In the genomic region with DNA sequence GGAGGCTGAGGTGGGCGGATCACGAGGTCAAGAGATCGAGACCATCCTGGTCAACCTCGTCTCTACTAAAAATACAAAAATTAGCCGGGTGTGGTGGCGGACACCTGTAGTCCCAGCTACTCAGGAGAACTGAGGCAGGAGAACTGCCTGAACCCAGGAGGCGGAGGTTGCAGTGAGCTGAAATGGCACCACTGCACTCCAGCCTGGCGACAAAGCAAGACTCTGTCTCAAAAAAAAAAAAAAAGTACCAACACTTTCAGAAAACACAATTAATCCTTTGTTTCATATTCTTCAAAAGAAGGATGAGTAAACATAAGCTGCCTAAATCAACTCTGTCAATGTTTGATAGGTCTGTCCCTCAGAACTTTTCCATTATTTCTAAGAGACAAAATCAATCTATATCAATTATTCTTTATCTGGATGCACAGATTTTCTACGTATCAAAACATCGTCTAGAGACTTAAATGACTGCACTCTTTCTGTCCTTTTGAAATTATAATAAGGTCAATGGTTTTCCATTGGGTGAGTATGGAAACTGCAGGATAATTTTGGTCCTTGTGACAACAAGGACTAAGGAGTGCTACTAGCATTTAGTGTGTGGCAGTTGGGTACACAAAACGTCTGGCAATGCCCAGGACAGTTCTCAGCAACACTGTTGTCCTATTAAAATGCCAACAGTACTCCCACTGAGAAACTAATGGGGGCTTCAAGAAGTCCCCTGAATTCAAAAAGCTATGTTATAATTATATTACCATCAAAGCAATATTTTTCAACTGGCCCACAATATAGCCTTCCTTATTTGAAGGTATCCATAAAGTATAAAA, we compare ENCODE assay signal across 19 cellular contexts.
"Had no signal": no experiment of that assay in that cellular context is flagged by ENCODE, and none has a peak within 500 bp of the region (broad histone marks: within the 10 kb centered on the region; RNA-seq: fewer than 3 reads in every experiment).

No MANE protein-coding gene starts in this region.

- ATAC-seq: effector memory CD8-positive, alpha-beta T cell; heart left ventricle; left lobe of liver; mucosa of descending colon; naive thymus-derived CD8-positive, alpha-beta T cell; stimulated activated naive B cell treated with anti-CD40 and anti-IgM and Interleukin-4, amounts not matched to agents 10 μg/mL and 1 μg/mL and 100 μg/mL, for 72 hours; stimulated activated naive CD8-positive, alpha-beta T cell treated with anti-CD3 and anti-CD28 coated beads, Interleukin-15, amount 100 ng/mL, for 72 hours had no signal

- H3K27ac ChIP-seq: epithelial cell of prostate, esophagus squamous epithelium, heart left ventricle, neutrophil, right atrium auricular region, sigmoid colon, skin epidermis, thyroid gland had no signal

- FAIRE-seq: urothelium cell line had no signal

- H3K4me1 ChIP-seq: esophagus squamous epithelium, heart left ventricle, right atrium auricular region had no signal

- H3K27me3 ChIP-seq: esophagus squamous epithelium, heart left ventricle, neutrophil, right atrium auricular region, sigmoid colon, thyroid gland had no signal

- H3K9me3 ChIP-seq: esophagus squamous epithelium, heart left ventricle, mucosa of descending colon, neutrophil, right atrium auricular region, sigmoid colon, thyroid gland had no signal

- H3K4me3 ChIP-seq: esophagus squamous epithelium, heart left ventricle, mucosa of descending colon, right atrium auricular region, sigmoid colon, skin epidermis, thyroid gland had no signal

- DNase-seq: effector memory CD8-positive, alpha-beta T cell; esophagus squamous epithelium; foreskin fibroblast; heart left ventricle; mammary epithelial cell; mucosa of descending colon; naive thymus-derived CD8-positive, alpha-beta T cell; sigmoid colon; stimulated activated CD4-positive, alpha-beta T cell treated with anti-CD3 and anti-CD28 coated beads, Interleukin-2, amount 100 ng/mL, for 24 hours; stimulated activated CD4-positive, alpha-beta T cell treated with anti-CD3 and anti-CD28 coated beads, Interleukin-4, amount 100 ng/mL, for 4 hours; stimulated activated naive B cell treated with anti-CD40 and anti-IgM and Interleukin-4, amounts not matched to agents 10 μg/mL and 1 μg/mL and 100 μg/mL, for 72 hours; stimulated activated naive CD8-positive, alpha-beta T cell treated with anti-CD3 and anti-CD28 coated beads, Interleukin-15, amount 100 ng/mL, for 72 hours; thyroid gland had no signal
